ENCODE assay signal across 7 cellular contexts in genomic region chr13:32585625-32586021, GRCh38. TPM values are rescaled to one million over a fixed set of nuclear protein-coding genes. Genes with fewer than 3 reads are reported as not detected.
DNase-seq lines count a peak whose midpoint lies in the region; ATAC-seq, FAIRE-seq and TF ChIP-seq lines count a peak whose summit lies in the region.

No MANE protein-coding gene starts in this region.

- TF ChIP-seq CTCF in HFF-Myc (IDR thresholded peaks at IDR 0.05; ENCODE audit: low read depth, low read length, missing control alignments): no peak
- TF ChIP-seq CTCF in fibroblast of pulmonary artery (IDR thresholded peaks at IDR 0.05; ENCODE audit: low read length, missing control alignments): no peak
- no peak for TF ChIP-seq CTCF in ovary (IDR thresholded peaks at IDR 0.05)

- H3K36me3 ChIP-seq in ovary: no peaks in the 10 kb centered on the region

- no peak for ATAC-seq in HG03460 (IDR thresholded peaks at IDR 0.05; ENCODE audit: unreplicated experiment)

- H3K27ac ChIP-seq in ovary: peak overlapping the region in 1 of 2 donors; percentile 14

- peaks cover 5% of the 10 kb centered on the region for H3K4me1 ChIP-seq in ovary (ENCODE audit: insufficient read depth)

- DNase-seq in HFF-Myc (ENCODE audit: extremely low read depth, low read depth): no peak
- peak; percentile 30 for DNase-seq in UCSD-AML1 (lab: John Stamatoyannopoulos, UW; ENCODE audit: unreplicated experiment)
- no peak for DNase-seq in fibroblast of pulmonary artery (ENCODE audit: low read depth)
- peak in 4 of 5 donors; percentile 14 to 40 (median 26) for DNase-seq in ovary
- DNase-seq in NCI-H2029 (lab: John Stamatoyannopoulos, UW): no peak
- no peak for DNase-seq in HTR-8/SVneo (ENCODE audit: insufficient read length, low spot score)

- TF ChIP-seq POLR2A in ovary (IDR thresholded peaks at IDR 0.05): no peak

- H3K4me3 ChIP-seq in HFF-Myc (replicated peaks; ENCODE audit: low read depth, low read length) (peak overlapping the region; percentile 58), fibroblast of pulmonary artery (replicated peaks; ENCODE audit: low read depth, low read length) (peak overlapping the region; percentile 61), ovary (peak overlapping the region; percentile 78)

- H3K9me3 ChIP-seq in ovary: no peaks in the 10 kb centered on the region

- no peaks in the 10 kb centered on the region for H3K27me3 ChIP-seq in ovary

- FAIRE-seq in HTR-8/SVneo (lab: Jason Lieb, UNC): no peak

- WGBS in ovary, 3 donors: 13 to 18% (median 14%) methylated on average over 8 of the region's 8 CpGs

- TF ChIP-seq EP300 in ovary (IDR thresholded peaks at IDR 0.05): no peak

- intact Hi-C loops in ovary (cut with DNase I): loop anchor here in 3 of 4 donors (2.0 to 5.0 kb wide), 5 partner anchors 52 to 957 kb away; no protein-coding TSS in a partner anchor

RNA-seq across cellular contexts. Expression of gene PDS5B, which starts 0.6 kb away (rescaled TPM):
- 10 to 100 TPM; 44.9 to 74.9 (median 55.6) TPM for total RNA-seq in ovary
- 10 to 100 TPM; 13.6 to 24.8 TPM for polyA plus RNA-seq in ovary

RNA-seq across cellular contexts. Expression of gene N4BP2L2, which starts 47.0 kb away (rescaled TPM):
- 100 to 1,000 TPM; 144 to 220 (median 183) TPM for total RNA-seq in ovary
- 100 to 1,000 TPM in 1 of 2 donors, 10 to 100 TPM in 1; 67.8 to 106 TPM for polyA plus RNA-seq in ovary

Comparison
In these comparisons a context has a peak if more than half of its experiments do, and no peak if none do; other contexts are left out.
1. DNase-seq: peak in UCSD-AML1 (single experiment) and ovary (4 of 5); none in HFF-Myc (single experiment), fibroblast of pulmonary artery (single experiment), NCI-H2029 (single experiment) and HTR-8/SVneo (single experiment).
2. Peak in every context shown above with its lines, with median percentiles within 50 percentile points of each other: H3K4me3 ChIP-seq.